ENCODE assay signal across 17 cellular contexts in the genomic region with DNA sequence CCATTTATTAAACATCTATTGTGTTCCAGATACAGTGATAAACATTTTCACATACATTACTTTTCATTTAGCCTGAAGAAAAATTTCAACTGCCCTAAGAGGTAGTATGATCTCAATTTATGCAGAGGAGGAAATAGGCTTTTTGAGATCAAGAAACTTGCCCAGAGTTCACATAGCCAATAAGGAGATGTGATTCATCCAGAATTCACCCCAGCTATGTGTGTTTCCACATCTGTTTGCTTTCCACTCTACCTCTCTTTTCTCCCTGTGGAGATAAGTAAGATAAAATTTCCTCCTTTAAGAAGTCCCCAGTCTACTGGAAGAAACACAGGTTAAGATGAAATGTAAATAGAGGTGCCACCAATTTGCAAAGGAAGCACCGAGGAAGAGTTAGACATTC.
"Had no signal": no experiment of that assay in that cellular context is flagged by ENCODE, and none has a peak within 500 bp of the region (broad histone marks: within the 10 kb centered on the region; RNA-seq: fewer than 3 reads in every experiment).

No MANE protein-coding gene starts in this region.

- H3K27me3 ChIP-seq: right lobe of liver, spleen, suprapubic skin, upper lobe of left lung had no signal

- DNase-seq: activated B cell treated with CpG ODN at 0.5 μM for 24 hours; activated CD4-positive, alpha-beta T cell treated with anti-CD3 and anti-CD28 coated beads for 48 hours; activated CD8-positive, alpha-beta memory T cell treated with anti-CD3 and anti-CD28 coated beads, Interleukin-2, amount 50 U/mL, for 48 hours; activated CD8-positive, alpha-beta T cell treated with anti-CD3 and anti-CD28 coated beads, Interleukin-2, amount 10 ng/mL, durations not matched to agents 7 days and 5 days; activated gamma-delta T cell treated with Interleukin-2 at 50 U/mL for 16 hours; activated T-cell treated with anti-CD3 and anti-CD28 coated beads, Interleukin-2, amount 50 U/mL, for 72 hours; amygdala; cerebellar nuclear complex; effector memory CD4-positive, alpha-beta T cell; hypothalamus; nephron progenitor cell; psoas muscle; right lobe of liver; spleen; SW 1271; upper lobe of left lung had no signal

- H3K4me1 ChIP-seq: psoas muscle, right lobe of liver, spleen, suprapubic skin, upper lobe of left lung had no signal

- H3K4me3 ChIP-seq: psoas muscle, right lobe of liver, spleen, suprapubic skin, upper lobe of left lung had no signal

- H3K27ac ChIP-seq: psoas muscle, right lobe of liver, spleen, suprapubic skin, upper lobe of left lung had no signal

- H3K36me3 ChIP-seq: right lobe of liver, spleen, suprapubic skin, upper lobe of left lung had no signal

- ATAC-seq: activated CD8-positive, alpha-beta T cell treated with anti-CD3 and anti-CD28 coated beads, Interleukin-2, amount 10 ng/mL, durations not matched to agents 7 days and 5 days; activated T-cell treated with anti-CD3 and anti-CD28 coated beads, Interleukin-2, amount 50 U/mL, for 72 hours; psoas muscle; right lobe of liver had no signal

- H3K9me3 ChIP-seq: psoas muscle, right lobe of liver, spleen, suprapubic skin, upper lobe of left lung had no signal
